Comparison of ENCODE assay signal across 23 cellular contexts in the genomic region with DNA sequence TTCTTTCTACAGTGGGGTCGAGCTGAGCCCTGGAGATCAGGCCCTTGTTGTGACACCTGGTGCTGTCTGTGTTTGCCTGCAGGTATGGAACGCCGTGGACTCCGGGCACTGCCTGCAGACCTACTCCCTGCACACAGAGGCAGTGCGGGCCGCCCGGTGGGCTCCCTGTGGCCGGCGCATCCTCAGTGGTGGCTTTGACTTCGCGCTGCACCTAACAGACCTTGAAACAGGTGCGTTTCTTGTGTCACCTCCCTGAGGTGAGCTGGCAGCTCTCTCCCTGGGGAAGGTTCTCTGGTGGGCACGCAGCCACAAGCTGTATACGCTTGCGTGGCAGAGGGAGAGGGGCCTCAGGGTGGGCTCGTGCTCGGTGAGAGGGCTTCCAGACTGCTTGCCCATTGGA.
"Had no signal": no experiment of that assay in that cellular context is flagged by ENCODE, and none has a peak within 500 bp of the region (broad histone marks: within the 10 kb centered on the region; RNA-seq: fewer than 3 reads in every experiment).

No MANE protein-coding gene starts in this region.

- DNase-seq: heart right ventricle; islet precursor cell; midbrain; mucosa of descending colon; naive thymus-derived CD4-positive, alpha-beta T cell; nucleus accumbens; ovary; right cardiac atrium; stimulated activated CD4-positive, alpha-beta T cell treated with anti-CD3 and anti-CD28 coated beads, Interleukin-12 subunit alpha, Interleukin-12 subunit beta, amount 100 ng/mL, for 4 hours; stimulated activated CD4-positive, alpha-beta T cell treated with anti-CD3 and anti-CD28 coated beads, Interleukin-15, amount 100 ng/mL, for 24 hours; stimulated activated CD4-positive, alpha-beta T cell treated with anti-CD3 and anti-CD28 coated beads, Interleukin-2, amount 100 ng/mL, for 24 hours; stimulated activated CD4-positive, alpha-beta T cell treated with anti-CD3 and anti-CD28 coated beads, Interleukin-4, amount 100 ng/mL, for 1 hour; stimulated activated naive B cell treated with anti-CD40 and anti-IgM and Interleukin-4, amounts not matched to agents 10 μg/mL and 1 μg/mL and 100 μg/mL, for 72 hours; stimulated activated naive CD8-positive, alpha-beta T cell treated with anti-CD3 and anti-CD28 coated beads, Interleukin-15, Interleukin-2, amounts not matched to agents 100 U/mL and 50 U/mL, for 24 hours; stomach; testis; thyroid gland; transverse colon; upper lobe of right lung had no signal

- FAIRE-seq: urothelium cell line had no signal

- H3K36me3 Mint-ChIP-seq: natural killer cell treated with Interleukin-12 subunit alpha and Interleukin-12 subunit beta and Interleukin-15 and Interleukin-18, amount 100 ng/mL, for 72 hours had no signal

- ATAC-seq: heart right ventricle; mucosa of descending colon; naive thymus-derived CD4-positive, alpha-beta T cell; natural killer cell treated with Interleukin-12 subunit alpha and Interleukin-12 subunit beta and Interleukin-15 and Interleukin-18, amount 100 ng/mL, for 72 hours; right cardiac atrium; sciatic nerve; stimulated activated naive B cell treated with anti-CD40 and anti-IgM and Interleukin-4, amounts not matched to agents 10 μg/mL and 1 μg/mL and 100 μg/mL, for 72 hours; stimulated activated naive CD8-positive, alpha-beta T cell treated with anti-CD3 and anti-CD28 coated beads, Interleukin-15, Interleukin-2, amounts not matched to agents 100 U/mL and 50 U/mL, for 24 hours; upper lobe of right lung had no signal

- H3K27me3 Mint-ChIP-seq: stimulated activated naive B cell treated with anti-CD40 and anti-IgM and Interleukin-4, amounts not matched to agents 10 μg/mL and 1 μg/mL and 100 μg/mL, for 72 hours had no signal

- H3K9me3 Mint-ChIP-seq: naive thymus-derived CD4-positive, alpha-beta T cell; natural killer cell treated with Interleukin-12 subunit alpha and Interleukin-12 subunit beta and Interleukin-15 and Interleukin-18, amount 100 ng/mL, for 72 hours; stimulated activated naive B cell treated with anti-CD40 and anti-IgM and Interleukin-4, amounts not matched to agents 10 μg/mL and 1 μg/mL and 100 μg/mL, for 72 hours had no signal

- H3K4me3 Mint-ChIP-seq: naive thymus-derived CD4-positive, alpha-beta T cell; natural killer cell treated with Interleukin-12 subunit alpha and Interleukin-12 subunit beta and Interleukin-15 and Interleukin-18, amount 100 ng/mL, for 72 hours; stimulated activated naive B cell treated with anti-CD40 and anti-IgM and Interleukin-4, amounts not matched to agents 10 μg/mL and 1 μg/mL and 100 μg/mL, for 72 hours had no signal

- H3K27ac Mint-ChIP-seq: naive thymus-derived CD4-positive, alpha-beta T cell; natural killer cell treated with Interleukin-12 subunit alpha and Interleukin-12 subunit beta and Interleukin-15 and Interleukin-18, amount 100 ng/mL, for 72 hours; progenitor cell of endocrine pancreas; stimulated activated naive B cell treated with anti-CD40 and anti-IgM and Interleukin-4, amounts not matched to agents 10 μg/mL and 1 μg/mL and 100 μg/mL, for 72 hours had no signal
